ENCODE assay signal across 14 cellular contexts in genomic region chr19:42154471-42155323, GRCh38. TPM values are rescaled to one million over a fixed set of nuclear protein-coding genes. Genes with fewer than 3 reads are reported as not detected.
DNase-seq lines count a peak whose midpoint lies in the region; ATAC-seq and TF ChIP-seq lines count a peak whose summit lies in the region.
"Had no signal": no experiment of that assay in that cellular context is flagged by ENCODE, and none has a peak within 500 bp of the region (broad histone marks: within the 10 kb centered on the region; RNA-seq: fewer than 3 reads in every experiment).

No MANE protein-coding gene starts in this region.

- H3K4me3 ChIP-seq in GM23338 (no peak overlapping the region), stomach (no peak overlapping the region)

- peak overlapping the region; percentile 3; the same call in 1 of the 3 replicates for H3K4me3 Mint-ChIP-seq in GM23338
- H3K4me3 Mint-ChIP-seq in naive B cell = peak overlapping the region; percentile 22 to 86 (median 70)

- H3K4me1 Mint-ChIP-seq in GM23338 (peaks cover 49% of the 10 kb centered on the region), naive B cell (peaks cover 27 to 32% (median 31%) of the 10 kb centered on the region in 3 donors)

- H3K9me2 ChIP-seq in GM23338 (ENCODE audit: insufficient read depth) = no peaks in the 10 kb centered on the region

- H3K36me3 Mint-ChIP-seq in GM23338 (ENCODE audit: low read depth) (no peaks in the 10 kb centered on the region; the same call in 2 of the 3 replicates), naive B cell (no peaks in the 10 kb centered on the region)

- H2AFZ ChIP-seq in GM23338 = peak overlapping the region; percentile 52

- 41 to 49% (median 46%) methylated on average over 14 to 15 of the region's 15 CpGs for WGBS in stomach, 5 donors

- H4K20me1 ChIP-seq in GM23338 (replicated peaks; ENCODE audit: insufficient read depth) = no peaks in the 10 kb centered on the region

- H3K27ac ChIP-seq in GM23338 (ENCODE audit: low read depth) (no peak overlapping the region), stomach (no peak overlapping the region)
- H3K27ac ChIP-seq: KMS-11 had no signal

- no peak for TF ChIP-seq POLR2A in stomach (IDR thresholded peaks at IDR 0.05)

- H3K4me1 ChIP-seq in GM23338 (ENCODE audit: insufficient read depth) (peaks cover 32% of the 10 kb centered on the region), stomach (no peaks in the 10 kb centered on the region)

- no peak overlapping the region for H3K27ac Mint-ChIP-seq in GM23338
- peak overlapping the region; percentile 50 to 97 (median 86) for H3K27ac Mint-ChIP-seq in naive B cell

- H3K27me3 Mint-ChIP-seq in GM23338 (ENCODE audit: insufficient read depth, low read depth, poor library complexity) = peaks cover 26% of the 10 kb centered on the region
- peaks cover 0 to 1% (median under 1%) of the 10 kb centered on the region in 3 donors for H3K27me3 Mint-ChIP-seq in naive B cell

- ATAC-seq in GM23338 (no peak; the same call in 2 of the 3 replicates), naive B cell (ENCODE audit: low read depth in 2 of 2) (peak; percentile 73 to 74)

- no peaks in the 10 kb centered on the region for H3K79me2 ChIP-seq in GM23338 (replicated peaks; ENCODE audit: insufficient read depth)

- no peaks in the 10 kb centered on the region for H3K9me3 ChIP-seq in stomach

- TF ChIP-seq CTCF in GM23338 (conservative IDR thresholded peaks at IDR 0.05; ENCODE audit: low read depth in 2 of 2) (no peak), stomach (IDR thresholded peaks at IDR 0.05) (no peak)

- H3K9me3 Mint-ChIP-seq in GM23338 = no peaks in the 10 kb centered on the region
- no peaks in the 10 kb centered on the region for H3K9me3 Mint-ChIP-seq in naive B cell

- DNase-seq in NCI-H1417 (lab: John Stamatoyannopoulos, UW) = peak in 2 of 3 experiments; percentile 70 to 81
- DNase-seq in NCI-H1417 treated with DMSO at 0.1 percent for 48 hours (lab: John Stamatoyannopoulos, UW) = no peak
- DNase-seq in GM23338 (ENCODE audit: low spot score) = no peak
- peak; percentile 5 for DNase-seq in RPMI8226
- DNase-seq in naive B cell = peak; percentile 18
- DNase-seq in stimulated activated CD4-positive, alpha-beta T cell treated with anti-CD3 and anti-CD28 coated beads, Interleukin-1b, Interleukin-23, amount 100 ng/mL, for 48 hours = no peak
- DNase-seq in NCI-H2081 treated with DMSO at 0.1 percent for 48 hours (lab: John Stamatoyannopoulos, UW) = no peak
- DNase-seq in stomach = no peak
- DNase-seq: activated CD4-positive, CD25-positive, alpha-beta regulatory T cell; anterior cingulate cortex; GDM1; HCEC 1CT had no signal

- TF ChIP-seq EP300 in stomach (IDR thresholded peaks at IDR 0.05) = no peak

- H3K36me3 ChIP-seq in GM23338 (ENCODE audit: insufficient read depth) (no peaks in the 10 kb centered on the region), stomach (no peaks in the 10 kb centered on the region)

- H3K4me2 ChIP-seq in GM23338 = no peak overlapping the region; the same call in 1 of the 2 replicates
- H3K4me2 ChIP-seq: KMS-11 had no signal

- H3F3A ChIP-seq in GM23338 (replicated peaks; ENCODE audit: low read depth) = 0 out of 2 replicates have a peak, but pooled peaks cover 9% of the 10 kb centered on the region

- H3K27me3 ChIP-seq in GM23338 (ENCODE audit: insufficient read depth) (0 out of 2 replicates have a peak, but pooled peaks cover 7% of the 10 kb centered on the region), stomach (peaks cover 6 to 79% (median 38%) of the 10 kb centered on the region in 3 donors)

- intact Hi-C loops in stomach (cut with DNase I; ENCODE audit: low total_unique reads) = no loop called here

TF ChIP-seq in GM23338, 12 proteins besides CTCF, POLR2A, EP300 and RAD21 (continues in another document):
- TF ChIP-seq, protein P1, sequence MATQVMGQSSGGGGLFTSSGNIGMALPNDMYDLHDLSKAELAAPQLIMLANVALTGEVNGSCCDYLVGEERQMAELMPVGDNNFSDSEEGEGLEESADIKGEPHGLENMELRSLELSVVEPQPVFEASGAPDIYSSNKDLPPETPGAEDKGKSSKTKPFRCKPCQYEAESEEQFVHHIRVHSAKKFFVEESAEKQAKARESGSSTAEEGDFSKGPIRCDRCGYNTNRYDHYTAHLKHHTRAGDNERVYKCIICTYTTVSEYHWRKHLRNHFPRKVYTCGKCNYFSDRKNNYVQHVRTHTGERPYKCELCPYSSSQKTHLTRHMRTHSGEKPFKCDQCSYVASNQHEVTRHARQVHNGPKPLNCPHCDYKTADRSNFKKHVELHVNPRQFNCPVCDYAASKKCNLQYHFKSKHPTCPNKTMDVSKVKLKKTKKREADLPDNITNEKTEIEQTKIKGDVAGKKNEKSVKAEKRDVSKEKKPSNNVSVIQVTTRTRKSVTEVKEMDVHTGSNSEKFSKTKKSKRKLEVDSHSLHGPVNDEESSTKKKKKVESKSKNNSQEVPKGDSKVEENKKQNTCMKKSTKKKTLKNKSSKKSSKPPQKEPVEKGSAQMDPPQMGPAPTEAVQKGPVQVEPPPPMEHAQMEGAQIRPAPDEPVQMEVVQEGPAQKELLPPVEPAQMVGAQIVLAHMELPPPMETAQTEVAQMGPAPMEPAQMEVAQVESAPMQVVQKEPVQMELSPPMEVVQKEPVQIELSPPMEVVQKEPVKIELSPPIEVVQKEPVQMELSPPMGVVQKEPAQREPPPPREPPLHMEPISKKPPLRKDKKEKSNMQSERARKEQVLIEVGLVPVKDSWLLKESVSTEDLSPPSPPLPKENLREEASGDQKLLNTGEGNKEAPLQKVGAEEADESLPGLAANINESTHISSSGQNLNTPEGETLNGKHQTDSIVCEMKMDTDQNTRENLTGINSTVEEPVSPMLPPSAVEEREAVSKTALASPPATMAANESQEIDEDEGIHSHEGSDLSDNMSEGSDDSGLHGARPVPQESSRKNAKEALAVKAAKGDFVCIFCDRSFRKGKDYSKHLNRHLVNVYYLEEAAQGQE (IDR thresholded peaks at IDR 0.05; ENCODE audit: unreplicated experiment) = no peak
- no peak for TF ChIP-seq ZNF462 (CRISPR knock-in tag; IDR thresholded peaks at IDR 0.05)

RNA-seq across cellular contexts. Expression of gene POU2F2, which starts 22.5 kb away (rescaled TPM):
- total RNA-seq in GM23338 (2014; rRNA removed; shearing (Covaris generic)) = 2.3 and 2.4 TPM in 2 replicates
- 4.6 and 5.1 TPM in 2 replicates for polyA plus RNA-seq in GM23338 (2016; fragmentation: Nextera tagmentation; extraction: Ambion mirVana)
- 10 to 100 TPM; 16.5 to 96.9 (median 24.0) TPM for polyA plus RNA-seq in naive B cell (ENCODE audit: low read depth in 6 of 6)
- 10 to 100 TPM in 2 of 5 donors, 1 to 10 TPM in 1, under 1 TPM in 2; 0.89 to 23.3 (median 3.9) TPM for total RNA-seq in stomach
- polyA plus RNA-seq in stomach = 1 to 10 TPM in 2 of 3 donors, under 1 TPM in 1; 0.68 to 2.7 (median 1.8) TPM
- total RNA-seq: A172 had no signal

Comparison
In these comparisons a context has a peak if more than half of its experiments do, and no peak if none do; other contexts are left out.
1. DNase-seq: peak in NCI-H1417 (2 of 3), RPMI8226 (single experiment) and naive B cell (single experiment); none in NCI-H1417 treated with DMSO at 0.1 percent for 48 hours (single experiment), GM23338 (single experiment), stimulated activated CD4-positive, alpha-beta T cell treated with anti-CD3 and anti-CD28 coated beads, Interleukin-1b, Interleukin-23, amount 100 ng/mL, for 48 hours (single experiment), NCI-H2081 treated with DMSO at 0.1 percent for 48 hours (single experiment) and stomach (single experiment).